10 cellular contexts compared by ENCODE assay signal in genomic region chr18:25561923-25562322, GRCh38.
DNase-seq lines count a peak whose midpoint lies in the region; ATAC-seq, FAIRE-seq and TF ChIP-seq lines count a peak whose summit lies in the region.
"Had no signal": no experiment of that assay in that cellular context is flagged by ENCODE, and none has a peak within 500 bp of the region (broad histone marks: within the 10 kb centered on the region; RNA-seq: fewer than 3 reads in every experiment).

No MANE protein-coding gene starts in this region.

- intact Hi-C loops in mammary epithelial cell (cut with micrococcal nuclease), result loop anchor here (1.0 to 5.0 kb wide), 3 partner anchors 270 to 685 kb away; no protein-coding TSS in a partner anchor
- intact Hi-C loops in psoas muscle (cut with DNase I), result loop anchor here (5.0 to 10.0 kb wide), 5 partner anchors 45 to 273 kb away; partner anchors contain the start of gene ZNF521 (in 1 of the 2)

- peak; percentile 0 for DNase-seq in NK-92 treated with Interleukin-12 subunit alpha and Interleukin-12 subunit beta, amount 100 ng/mL, for 24 hours (lab: John Stamatoyannopoulos, UW)
- DNase-seq in NK-92 (lab: John Stamatoyannopoulos, UW; ENCODE audit: unreplicated experiment) (no peak), LNCaP clone FGC (ENCODE audit: low read depth) (peak; percentile 7), mammary epithelial cell (peak; percentile 3), psoas muscle (no peak), GM12892 (ENCODE audit: insufficient read length) (no peak)
- no peak for DNase-seq in activated CD8-positive, alpha-beta memory T cell treated with anti-CD3 and anti-CD28 coated beads, Interleukin-2, amount 50 U/mL, for 48 hours
- no peak for DNase-seq in activated CD4-positive, CD25-positive, alpha-beta regulatory T cell (lab: John Stamatoyannopoulos, UW)
- DNase-seq: activated T-cell treated with anti-CD3 and anti-CD28 coated beads, Interleukin-2, amount 50 U/mL, for 4 hours had no signal

- FAIRE-seq in GM12892 (lab: Jason Lieb, UNC), result no peak

- H2AFZ ChIP-seq in mammary epithelial cell (ENCODE audit: low read depth, low read length), result no peak overlapping the region

- H3K4me3 ChIP-seq in LNCaP clone FGC (ENCODE audit: low read depth, low read length), result no peak overlapping the region
- H3K4me3 ChIP-seq in mammary epithelial cell (replicated peaks in 1 of 3; ENCODE audit: insufficient read depth in 1 of 3, low read depth in 2 of 3, low read length in 3 of 3), result no peak overlapping the region
- no peak overlapping the region for H3K4me3 ChIP-seq in psoas muscle
- H3K4me3 ChIP-seq: mucosa of descending colon had no signal

- no peak overlapping the region for H3K9ac ChIP-seq in mammary epithelial cell (ENCODE audit: insufficient read depth, low read length)

- H3K27me3 ChIP-seq in mammary epithelial cell (ENCODE audit: insufficient read depth, low read length) (no peaks in the 10 kb centered on the region), psoas muscle (ENCODE audit: insufficient read depth in 3 of 3, low read length in 2 of 3) (no peaks in the 10 kb centered on the region)

- no peak for TF ChIP-seq POLR2A in GM12892 (IDR thresholded peaks at IDR 0.05; ENCODE audit: low read depth, low read length)

- H4K20me1 ChIP-seq in mammary epithelial cell (ENCODE audit: insufficient read depth, low read length), result no peaks in the 10 kb centered on the region

- H3K79me2 ChIP-seq in mammary epithelial cell (ENCODE audit: insufficient read depth, low read length), result no peaks in the 10 kb centered on the region

- H3K4me2 ChIP-seq in mammary epithelial cell (ENCODE audit: insufficient read depth, low read depth, low read length), result no peak overlapping the region

- H3K27ac ChIP-seq in mammary epithelial cell (ENCODE audit: insufficient read depth, low read depth, low read length) (no peak overlapping the region), psoas muscle (no peak overlapping the region)

- peak; percentile 57 for TF ChIP-seq CTCF in LNCaP clone FGC (IDR thresholded peaks at IDR 0.05; ENCODE audit: control insufficient read depth, extremely low read depth, insufficient read depth)
- peak; percentile 19 to 53 for TF ChIP-seq CTCF in mammary epithelial cell (conservative IDR thresholded peaks at IDR 0.05 in 1 of 2, IDR thresholded peaks at IDR 0.05 in 1 of 2; ENCODE audit: extremely low read depth in 1 of 2, insufficient read depth in 1 of 2, low read depth in 1 of 2, low read length in 2 of 2)
- peak; percentile 31 for TF ChIP-seq CTCF in psoas muscle (IDR thresholded peaks at IDR 0.05)

- H3K4me1 ChIP-seq in mammary epithelial cell (ENCODE audit: insufficient read depth, low read length) (no peaks in the 10 kb centered on the region), psoas muscle (peaks cover 6% of the 10 kb centered on the region)

- H3K9me3 ChIP-seq in mammary epithelial cell (replicated peaks; ENCODE audit: insufficient read depth, low read length), result no peaks in the 10 kb centered on the region
- no peaks in the 10 kb centered on the region for H3K9me3 ChIP-seq in psoas muscle
- H3K9me3 ChIP-seq: mucosa of descending colon had no signal

- CTCF ChIA-PET in mammary epithelial cell (lab: Charles Lee; ENCODE audit: low non-redundant PET), result no interaction called here

- peak in 1 of 4 donors; percentile 9 for ATAC-seq in psoas muscle
- ATAC-seq: activated T-cell treated with anti-CD3 and anti-CD28 coated beads, Interleukin-2, amount 50 U/mL, for 4 hours; mucosa of descending colon had no signal

- in situ Hi-C loops in mammary epithelial cell (cut with MboI; ENCODE audit: low sequenced_read_pairs in 2 of 2), result no loop called here

- dilution Hi-C loops in mammary epithelial cell (cut with HindIII; ENCODE audit: low sequenced_read_pairs), result no loop called here

- H3K36me3 ChIP-seq in mammary epithelial cell (ENCODE audit: insufficient read depth, low read length), result no peaks in the 10 kb centered on the region
- H3K36me3 ChIP-seq in psoas muscle (ENCODE audit: insufficient read depth in 1 of 2, low read depth in 1 of 2), result no peaks in the 10 kb centered on the region

- WGBS in mammary epithelial cell (ENCODE audit: low coverage, missing lambda C conversion rate), result 71% methylated on average over 6 of the region's 6 CpGs
- WGBS in psoas muscle, 3 donors, result 62 to 71% (median 66%) methylated on average over 6 of the region's 6 CpGs

- no TSS peak for BruUV-seq in mammary epithelial cell (replicated peaks; lab: Mats Ljungman, UMichigan)

Comparison
In these comparisons a context has a peak if more than half of its experiments do, and no peak if none do; other contexts are left out.
1. DNase-seq: peak in NK-92 treated with Interleukin-12 subunit alpha and Interleukin-12 subunit beta, amount 100 ng/mL, for 24 hours (single experiment), LNCaP clone FGC (single experiment) and mammary epithelial cell (single experiment); none in NK-92 (single experiment), psoas muscle (0 of 2), activated CD8-positive, alpha-beta memory T cell treated with anti-CD3 and anti-CD28 coated beads, Interleukin-2, amount 50 U/mL, for 48 hours (single experiment), GM12892 (single experiment) and activated CD4-positive, CD25-positive, alpha-beta regulatory T cell (0 of 4).
2. Peak in every context shown above with its lines, with median percentiles within 50 percentile points of each other: CTCF ChIP-seq.